Comparison of ENCODE assay signal across 22 cellular contexts in the genomic region with DNA sequence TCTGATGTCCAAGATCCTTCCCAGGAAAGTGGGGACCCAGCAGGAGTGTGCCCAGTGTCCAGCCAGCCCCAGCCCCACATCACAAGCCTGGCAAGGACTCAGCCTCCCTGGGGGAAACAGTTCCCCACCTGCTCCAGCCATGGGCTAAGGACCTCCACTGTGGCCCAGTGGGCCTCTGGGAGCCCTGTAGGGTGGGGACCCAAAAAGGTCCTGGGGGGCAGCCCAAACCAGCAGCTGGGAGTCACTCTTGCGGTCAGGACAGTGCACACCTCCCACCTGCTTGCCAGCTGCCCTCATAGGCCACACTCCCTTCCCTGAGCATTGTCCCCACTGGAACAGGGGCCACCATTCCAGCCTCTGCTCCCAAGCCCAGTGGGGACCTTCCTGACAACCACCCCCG. TPM values are rescaled to one million over a fixed set of nuclear protein-coding genes. Genes with fewer than 3 reads are reported as not detected.
A peak's percentile ranks its signal among the peaks of the same experiment; 100 is the strongest.
DNase-seq lines count a peak whose midpoint lies in the region; ATAC-seq and TF ChIP-seq lines count a peak whose summit lies in the region.
"Had no signal": no experiment of that assay in that cellular context is flagged by ENCODE, and none has a peak within 500 bp of the region (broad histone marks: within the 10 kb centered on the region; RNA-seq: fewer than 3 reads in every experiment).

No MANE protein-coding gene starts in this region.

- H3K36me3 Mint-ChIP-seq in neural progenitor cell: no peaks in the 10 kb centered on the region
- H3K36me3 Mint-ChIP-seq: activated naive CD4-positive, alpha-beta T cell treated with anti-CD3 and anti-CD28 coated beads, Interleukin-2, amount 50 U/mL, for 24 hours had no signal

- H3K9me3 ChIP-seq in DND-41 (ENCODE audit: insufficient read depth, low read length, severe bottlenecking): no peaks in the 10 kb centered on the region
- H3K9me3 ChIP-seq in neural progenitor cell (ENCODE audit: low read depth): no peaks in the 10 kb centered on the region
- H3K9me3 ChIP-seq: heart right ventricle, ovary, SJSA1, vagina had no signal

- H3K4me1 ChIP-seq in DND-41 (ENCODE audit: insufficient read depth, low read length) (peaks cover 28% of the 10 kb centered on the region), neural progenitor cell (peaks cover 24% of the 10 kb centered on the region)

- 0 out of 4 replicates have a peak overlapping the region, but pooled peaks of 1 of the 2 experiments have one; percentile 25 for H3K4me3 ChIP-seq in DND-41 (ENCODE audit: low read depth in 1 of 2, low read length in 2 of 2)
- H3K4me3 ChIP-seq in neural progenitor cell: no peak overlapping the region
- H3K4me3 ChIP-seq: ovary, SJSA1 had no signal

- peak overlapping the region; percentile 91 for H3K27ac ChIP-seq in 22Rv1
- no peak overlapping the region for H3K27ac ChIP-seq in DND-41 (ENCODE audit: low read length)
- peak overlapping the region; percentile 100 for H3K27ac ChIP-seq in angular gyrus (ENCODE audit: low read depth, low read length)
- H3K27ac ChIP-seq in neural progenitor cell: no peak overlapping the region
- H3K27ac ChIP-seq: SJSA1 had no signal

- H3K9me3 Mint-ChIP-seq in neural progenitor cell: no peaks in the 10 kb centered on the region
- H3K9me3 Mint-ChIP-seq: activated naive CD4-positive, alpha-beta T cell treated with anti-CD3 and anti-CD28 coated beads, Interleukin-2, amount 50 U/mL, for 24 hours had no signal

- H3K36me3 ChIP-seq in DND-41 (ENCODE audit: insufficient read depth, low read length) (no peaks in the 10 kb centered on the region; the same call in 1 of the 2 replicates), neural progenitor cell (no peaks in the 10 kb centered on the region)
- H3K36me3 ChIP-seq: ovary, SJSA1, vagina had no signal

- H3K27me3 Mint-ChIP-seq in neural progenitor cell (ENCODE audit: insufficient read depth, low read depth): peaks cover 3% of the 10 kb centered on the region
- H3K27me3 Mint-ChIP-seq: activated naive CD4-positive, alpha-beta T cell treated with anti-CD3 and anti-CD28 coated beads, Interleukin-2, amount 50 U/mL, for 24 hours; stimulated activated naive B cell treated with anti-CD40 and anti-IgM and Interleukin-4, amounts not matched to agents 10 μg/mL and 1 μg/mL and 100 μg/mL, for 72 hours had no signal

- TF ChIP-seq CTCF in 22Rv1 (IDR thresholded peaks at IDR 0.05): no peak
- TF ChIP-seq CTCF in DND-41 (IDR thresholded peaks at IDR 0.05; ENCODE audit: borderline replicate concordance, extremely low read depth, low read length, poor library complexity, severe bottlenecking): no peak
- TF ChIP-seq CTCF in neural progenitor cell (IDR thresholded peaks at IDR 0.05): no peak

- peak overlapping the region; percentile 100; the same call in 1 of the 2 replicates for H3K4me2 ChIP-seq in DND-41 (ENCODE audit: insufficient read depth, low read length)
- no peak overlapping the region for H3K4me2 ChIP-seq in neural progenitor cell

- peaks cover 12% of the 10 kb centered on the region for H3K4me1 Mint-ChIP-seq in neural progenitor cell

- H2AFZ ChIP-seq in DND-41 (ENCODE audit: low read depth, low read length): no peak overlapping the region
- H2AFZ ChIP-seq in neural progenitor cell (replicated peaks): no peak overlapping the region

- H3K27ac Mint-ChIP-seq in neural progenitor cell: no peak overlapping the region
- H3K27ac Mint-ChIP-seq: activated naive CD4-positive, alpha-beta T cell treated with anti-CD3 and anti-CD28 coated beads, Interleukin-2, amount 50 U/mL, for 24 hours had no signal

- peak overlapping the region; percentile 68 for H3K4me3 Mint-ChIP-seq in neural progenitor cell

- H4K20me1 ChIP-seq in DND-41 (ENCODE audit: insufficient read depth, low read length) (peaks cover 8% of the 10 kb centered on the region), neural progenitor cell (ENCODE audit: low read depth) (peaks cover 13% of the 10 kb centered on the region)

- peaks cover 30% of the 10 kb centered on the region for H3F3A ChIP-seq in neural progenitor cell (ENCODE audit: low read depth)

- H3K9ac ChIP-seq in DND-41 (ENCODE audit: low read depth, low read length) (peak overlapping the region; percentile 60; the same call in 1 of the 2 replicates), neural progenitor cell (no peak overlapping the region)

- H3K27me3 ChIP-seq in DND-41 (ENCODE audit: insufficient read depth, low read length, poor library complexity) (no peaks in the 10 kb centered on the region), neural progenitor cell (peaks cover 24% of the 10 kb centered on the region)
- H3K27me3 ChIP-seq: heart right ventricle, ovary, vagina had no signal

- DNase-seq in DND-41 (no peak), neural progenitor cell (ENCODE audit: low spot score) (no peak), ureter (ENCODE audit: low spot score) (no peak)
- DNase-seq: activated CD4-positive, alpha-beta T cell treated with anti-CD3 and anti-CD28 coated beads for 4 hours; GOT3; heart right ventricle; islet precursor cell; midbrain; ovary; stimulated activated naive B cell treated with anti-CD40 and anti-IgM and Interleukin-4, amounts not matched to agents 10 μg/mL and 1 μg/mL and 100 μg/mL, for 72 hours had no signal

- H3K79me2 ChIP-seq in DND-41 (ENCODE audit: insufficient read depth, low read length) (no peaks in the 10 kb centered on the region), neural progenitor cell (ENCODE audit: low read depth) (no peaks in the 10 kb centered on the region)

- no peak for ATAC-seq in DND-41 (ENCODE audit: insufficient read depth, low read depth)
- ATAC-seq in HG03457 (IDR thresholded peaks at IDR 0.05; ENCODE audit: unreplicated experiment): no peak
- no peak for ATAC-seq in HG02973 (IDR thresholded peaks at IDR 0.05; ENCODE audit: unreplicated experiment)
- no peak for ATAC-seq in HG02571 (IDR thresholded peaks at IDR 0.05; ENCODE audit: unreplicated experiment)
- ATAC-seq: heart right ventricle; stimulated activated naive B cell treated with anti-CD40 and anti-IgM and Interleukin-4, amounts not matched to agents 10 μg/mL and 1 μg/mL and 100 μg/mL, for 72 hours had no signal

RNA-seq across cellular contexts. Expression of gene ABCA2, which starts 1.7 kb away (rescaled TPM):
- total RNA-seq in neural progenitor cell (ENCODE audit: low replicate concordance): 2.7 and 19.7 TPM in 2 replicates
- total RNA-seq in ureter: 25.7 TPM

RNA-seq across cellular contexts. Expression of gene FUT7, which starts 5.5 kb away (rescaled TPM):
- not detected in 2 replicates for total RNA-seq in neural progenitor cell (ENCODE audit: low replicate concordance)
- total RNA-seq in ureter: not detected
- total RNA-seq: bronchial epithelial cell, fibroblast of lung, LHCN-M2, NCI-H460, SJSA1, vagina had no signal

RNA-seq across cellular contexts. Expression of gene NPDC1, which starts 19.6 kb away (rescaled TPM):
- total RNA-seq in neural progenitor cell (ENCODE audit: low replicate concordance) (3.8 and 31.3 TPM in 2 replicates), ureter (138 TPM)
- total RNA-seq: SJSA1 had no signal

RNA-seq across cellular contexts. Expression of gene ENTPD2, which starts 27.5 kb away (rescaled TPM):
- total RNA-seq in neural progenitor cell (ENCODE audit: low replicate concordance): not detected in 2 replicates
- 1.3 TPM for total RNA-seq in ureter
- total RNA-seq: LHCN-M2, NCI-H460, SJSA1 had no signal

RNA-seq across cellular contexts. Expression of gene CLIC3, which starts 30.0 kb away (rescaled TPM):
- not detected in 2 replicates for total RNA-seq in neural progenitor cell (ENCODE audit: low replicate concordance)
- total RNA-seq in ureter: 3.6 TPM

Comparison
In these comparisons a context has a peak if more than half of its experiments do, and no peak if none do; other contexts are left out.
1. H3K27ac ChIP-seq: peak in 22Rv1 (single experiment) and angular gyrus (single experiment); none in DND-41 (single experiment) and neural progenitor cell (single experiment).